ENCODE assay signal across 1 cellular context in the genomic region with DNA sequence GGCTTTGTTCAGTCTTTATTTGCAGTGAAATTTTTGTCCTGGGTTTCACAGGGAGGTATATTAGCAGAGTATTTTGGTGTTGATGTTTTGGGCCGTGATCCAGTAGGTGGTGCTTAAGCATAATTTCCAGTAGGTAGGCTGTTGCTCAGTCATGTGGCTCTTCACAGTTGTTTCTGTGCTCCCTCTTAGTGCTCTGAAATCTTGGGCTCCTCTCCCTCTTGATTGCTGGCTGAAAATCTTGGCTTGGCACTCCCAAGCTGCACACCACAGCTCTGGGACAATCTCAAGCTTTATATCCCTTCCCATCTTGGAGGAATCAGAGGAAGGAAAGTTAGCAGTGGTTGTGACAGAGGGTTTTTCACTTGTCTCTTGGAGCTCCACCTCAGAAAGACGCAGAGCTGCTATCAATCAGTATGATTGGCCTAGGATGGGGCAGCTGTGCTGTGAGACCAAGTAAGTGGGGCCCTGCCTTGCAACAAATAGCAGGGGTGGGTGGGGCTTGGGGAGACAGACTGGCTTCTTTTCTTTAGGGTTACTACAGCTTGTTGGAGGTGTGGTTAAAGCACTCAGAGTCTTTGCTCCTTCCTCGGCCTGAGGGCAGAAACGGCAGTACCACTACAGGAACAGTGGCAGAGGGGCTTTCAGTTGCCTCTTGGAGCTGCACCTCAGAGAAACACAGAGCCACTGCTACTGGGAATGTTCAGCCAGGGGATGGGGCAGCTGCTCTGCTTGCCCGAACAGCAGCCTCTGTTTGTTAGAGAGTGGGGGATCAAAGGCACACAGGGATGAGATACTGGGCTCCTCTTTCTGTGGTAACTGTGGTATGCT.
TF ChIP-seq lines count a peak whose summit lies in the region.

No MANE protein-coding gene starts in this region.

TF ChIP-seq in H1, 55 proteins besides CTCF, POLR2A, EP300 and RAD21 (continued from another document):
- TF ChIP-seq SIX5 (IDR thresholded peaks at IDR 0.05; ENCODE audit: low read depth, low read length) (no peak), PHF8 (conservative IDR thresholded peaks at IDR 0.05; ENCODE audit: low read depth, low read length) (no peak), POLR2AphosphoS5 (IDR thresholded peaks at IDR 0.05; ENCODE audit: low read depth, low read length) (no peak), SP4 (IDR thresholded peaks at IDR 0.05; ENCODE audit: low read length) (no peak), CHD1 (IDR thresholded peaks at IDR 0.05; ENCODE audit: low read depth, low read length) (no peak), CTBP2 (IDR thresholded peaks at IDR 0.05; ENCODE audit: borderline replicate concordance, insufficient read depth, insufficient read length, low read length) (no peak), RFX5 (IDR thresholded peaks at IDR 0.05; ENCODE audit: borderline replicate concordance, low read depth, low read length) (no peak)
